9 cellular contexts compared by ENCODE assay signal in genomic region chr17:50865060-50865867, GRCh38. TPM values are rescaled to one million over a fixed set of nuclear protein-coding genes. Genes with fewer than 3 reads are reported as not detected.
DNase-seq lines count a peak whose midpoint lies in the region; ATAC-seq and TF ChIP-seq lines count a peak whose summit lies in the region.
"Had no signal": no experiment of that assay in that cellular context is flagged by ENCODE, and none has a peak within 500 bp of the region (broad histone marks: within the 10 kb centered on the region; RNA-seq: fewer than 3 reads in every experiment).

No MANE protein-coding gene starts in this region.

- peak overlapping the region; percentile 98 for H3K4me3 Mint-ChIP-seq in CD4-positive, alpha-beta T cell
- peak overlapping the region; percentile 99 for H3K4me3 Mint-ChIP-seq in activated naive CD8-positive, alpha-beta T cell treated with anti-CD3 and anti-CD28 coated beads, Interleukin-2, amount 10 ng/mL, durations not matched to agents 7 days and 5 days

- H3K9me3 ChIP-seq in CD4-positive, alpha-beta T cell (ENCODE audit: control insufficient read depth, low read length), result no peaks in the 10 kb centered on the region
- H3K9me3 ChIP-seq in HUES64 (ENCODE audit: insufficient read depth, low read depth, low read length), result no peaks in the 10 kb centered on the region
- no peaks in the 10 kb centered on the region for H3K9me3 ChIP-seq in heart left ventricle
- H3K9me3 ChIP-seq in parathyroid adenoma (ENCODE audit: control insufficient read depth, low read length), result no peaks in the 10 kb centered on the region
- no peaks in the 10 kb centered on the region for H3K9me3 ChIP-seq in aorta (ENCODE audit: control insufficient read depth, low read length)

- peaks cover 59% of the 10 kb centered on the region for H3K36me3 Mint-ChIP-seq in CD4-positive, alpha-beta T cell (ENCODE audit: low read depth)
- H3K36me3 Mint-ChIP-seq in activated naive CD8-positive, alpha-beta T cell treated with anti-CD3 and anti-CD28 coated beads, Interleukin-2, amount 10 ng/mL, durations not matched to agents 7 days and 5 days, result peaks cover 21% of the 10 kb centered on the region

- peaks cover 14% of the 10 kb centered on the region; the same call in 1 of the 2 replicates for H3K4me1 ChIP-seq in HUES64 (ENCODE audit: insufficient read depth, low read length)
- peaks cover 2 to 53% (median 38%) of the 10 kb centered on the region in 12 donors for H3K4me1 ChIP-seq in heart left ventricle
- H3K4me1 ChIP-seq in parathyroid adenoma, result peaks cover 18% of the 10 kb centered on the region
- peaks cover 0 to 4% of the 10 kb centered on the region in 2 donors for H3K4me1 ChIP-seq in aorta (ENCODE audit: control insufficient read depth in 1 of 2, insufficient read depth in 2 of 2, low read length in 2 of 2)

- H3K27ac Mint-ChIP-seq in CD4-positive, alpha-beta T cell, result peak overlapping the region; percentile 97
- peak overlapping the region; percentile 99 for H3K27ac Mint-ChIP-seq in activated naive CD8-positive, alpha-beta T cell treated with anti-CD3 and anti-CD28 coated beads, Interleukin-2, amount 10 ng/mL, durations not matched to agents 7 days and 5 days

- peak overlapping the region; percentile 84 for H3K4me2 ChIP-seq in parathyroid adenoma (ENCODE audit: low read length)

- ATAC-seq in CD4-positive, alpha-beta T cell (ENCODE audit: poor library complexity), result peak; percentile 13
- ATAC-seq in GM21367 (IDR thresholded peaks at IDR 0.05; ENCODE audit: unreplicated experiment) (peak; percentile 15), heart left ventricle (peak in 3 of 4 donors; percentile 5 to 9 (median 8)), aorta (ENCODE audit: low FRiP score) (no peak)
- peak; percentile 3 for ATAC-seq in activated naive CD8-positive, alpha-beta T cell treated with anti-CD3 and anti-CD28 coated beads, Interleukin-2, amount 10 ng/mL, durations not matched to agents 7 days and 5 days (ENCODE audit: low read depth)

- POLR2A ChIA-PET in CD4-positive, alpha-beta T cell (lab: Charles Lee), result interaction anchor here (0.7 to 8.2 kb wide), 29 partner anchors 9 to 519 kb away, joined by 3 to 278 read pairs (median 15); partner anchors contain the start of genes ANKRD40, LUC7L3, NME1 and NME2
- POLR2A ChIA-PET in activated naive CD8-positive, alpha-beta T cell treated with anti-CD3 and anti-CD28 coated beads, Interleukin-2, amount 10 ng/mL, durations not matched to agents 7 days and 5 days (lab: Charles Lee), result interaction anchor here (0.5 to 4.8 kb wide), 37 partner anchors 9 to 523 kb away, joined by 3 to 247 read pairs (median 10); partner anchors contain the start of genes LRRC59, LUC7L3, MBTD1 and NME1

- peak overlapping the region; percentile 92 for H3K27ac ChIP-seq in CD4-positive, alpha-beta T cell (ENCODE audit: low read depth, low read length)
- H3K27ac ChIP-seq in HUES64 (ENCODE audit: low read depth, low read length), result peak overlapping the region; percentile 91
- peak overlapping the region; percentile 92 to 100 (median 99) for H3K27ac ChIP-seq in heart left ventricle
- H3K27ac ChIP-seq in parathyroid adenoma, result peak overlapping the region; percentile 94
- H3K27ac ChIP-seq in aorta (ENCODE audit: low read depth in 1 of 2, low read length in 2 of 2), result peak overlapping the region; percentile 98

- H3K36me3 ChIP-seq in HUES64 (ENCODE audit: insufficient read depth, low read length), result peaks cover 25% of the 10 kb centered on the region
- peaks cover 0 to 32% (median 30%) of the 10 kb centered on the region in 9 donors for H3K36me3 ChIP-seq in heart left ventricle
- H3K36me3 ChIP-seq in parathyroid adenoma (ENCODE audit: control insufficient read depth, insufficient read depth, low read length), result no peaks in the 10 kb centered on the region
- H3K36me3 ChIP-seq in aorta (ENCODE audit: control insufficient read depth in 1 of 2, insufficient read depth in 2 of 2, low read length in 1 of 2), result peaks cover 0 to 2% of the 10 kb centered on the region in 2 donors

- peak; percentile 22 to 53 (median 49) for DNase-seq in CD4-positive, alpha-beta T cell
- DNase-seq in activated naive CD8-positive, alpha-beta T cell treated with anti-CD3 and anti-CD28 coated beads, Interleukin-2, amount 10 ng/mL, durations not matched to agents 7 days and 5 days, result peak; percentile 69
- DNase-seq in heart left ventricle (peak; percentile 58 to 83 (median 75)), aorta (peak; percentile 67 to 84)

- H3K9me3 Mint-ChIP-seq in CD4-positive, alpha-beta T cell, result no peaks in the 10 kb centered on the region
- no peaks in the 10 kb centered on the region for H3K9me3 Mint-ChIP-seq in activated naive CD8-positive, alpha-beta T cell treated with anti-CD3 and anti-CD28 coated beads, Interleukin-2, amount 10 ng/mL, durations not matched to agents 7 days and 5 days

- under 1% methylated on average over 49 of the region's 50 CpGs for WGBS in HUES64
- 0 to 1% (median 0%) methylated on average over 21 to 50 of the region's 50 CpGs for WGBS in heart left ventricle, 4 donors
- 0 to 1% methylated on average over 29 to 50 of the region's 50 CpGs for WGBS in aorta, 2 donors

- H3K27me3 ChIP-seq in CD4-positive, alpha-beta T cell (ENCODE audit: control insufficient read depth, insufficient read depth, low read length), result no peaks in the 10 kb centered on the region
- no peaks in the 10 kb centered on the region for H3K27me3 ChIP-seq in HUES64 (ENCODE audit: insufficient read depth, low read length)
- no peaks in the 10 kb centered on the region for H3K27me3 ChIP-seq in heart left ventricle
- no peaks in the 10 kb centered on the region for H3K27me3 ChIP-seq in parathyroid adenoma (ENCODE audit: control insufficient read depth, insufficient read depth, low read length)
- peaks cover 0 to 2% of the 10 kb centered on the region in 2 donors for H3K27me3 ChIP-seq in aorta (ENCODE audit: control insufficient read depth in 1 of 2, insufficient read depth in 2 of 2, low read length in 1 of 2)

- H3K4me3 ChIP-seq in HUES64 (ENCODE audit: low read length) (peak overlapping the region; percentile 88), heart left ventricle (peak overlapping the region; percentile 75 to 97 (median 88)), parathyroid adenoma (ENCODE audit: low read depth, low read length) (peak overlapping the region; percentile 100), aorta (ENCODE audit: low read length in 2 of 2) (peak overlapping the region; percentile 93 to 100)

- TF ChIP-seq CTCF in CD4-positive, alpha-beta T cell (IDR thresholded peaks at IDR 0.05), result no peak
- TF ChIP-seq CTCF in heart left ventricle (IDR thresholded peaks at IDR 0.05) (no peak), parathyroid adenoma (IDR thresholded peaks at IDR 0.05) (no peak)

- H3K9ac ChIP-seq in HUES64 (ENCODE audit: low read depth, low read length), result peak overlapping the region; percentile 76
- H3K9ac ChIP-seq in parathyroid adenoma, result peak overlapping the region; percentile 96

- no peak overlapping the region for H2AFZ ChIP-seq in parathyroid adenoma

- peaks cover 70% of the 10 kb centered on the region for H3K4me1 Mint-ChIP-seq in CD4-positive, alpha-beta T cell (ENCODE audit: low read depth)
- peaks cover 34% of the 10 kb centered on the region for H3K4me1 Mint-ChIP-seq in activated naive CD8-positive, alpha-beta T cell treated with anti-CD3 and anti-CD28 coated beads, Interleukin-2, amount 10 ng/mL, durations not matched to agents 7 days and 5 days

- intact Hi-C loops in CD4-positive, alpha-beta T cell (cut with DNase I, micrococcal nuclease), result loop anchor here (1.0 to 10.0 kb wide), 4 partner anchors 13 to 390 kb away; no protein-coding TSS in a partner anchor
- intact Hi-C loops in heart left ventricle (cut with DNase I), result loop anchor here (1.0 to 10.0 kb wide), 11 partner anchors 42 to 300 kb away; partner anchors contain the start of genes NME2 (in 2 of the 10) and SPAG9 (in 1 of the 10)
- intact Hi-C loops in aorta (cut with DNase I), result loop anchor here (2.0 to 5.0 kb wide), 2 partner anchors 37 to 86 kb away; no protein-coding TSS in a partner anchor

- TF ChIP-seq POLR2A in Raji (IDR thresholded peaks at IDR 0.05; ENCODE audit: insufficient read depth, low read depth, low read length) (0 out of 2 replicates have a peak, but pooled peaks have one; percentile 28), heart left ventricle (IDR thresholded peaks at IDR 0.05) (no peak)

- CTCF ChIA-PET in CD4-positive, alpha-beta T cell (lab: Charles Lee), result interaction anchor here (1.0 to 6.8 kb wide), 4 partner anchors 13 to 92 kb away, joined by 4 to 45 read pairs (median 6); no protein-coding TSS in a partner anchor

- peaks cover 34% of the 10 kb centered on the region for H3K79me2 ChIP-seq in parathyroid adenoma

- H3K27me3 Mint-ChIP-seq in CD4-positive, alpha-beta T cell, result peaks cover 5% of the 10 kb centered on the region
- peaks cover 12% of the 10 kb centered on the region for H3K27me3 Mint-ChIP-seq in activated naive CD8-positive, alpha-beta T cell treated with anti-CD3 and anti-CD28 coated beads, Interleukin-2, amount 10 ng/mL, durations not matched to agents 7 days and 5 days

RNA-seq across cellular contexts. Expression of gene TOB1, which starts 0.9 kb away (rescaled TPM):
- total RNA-seq in CD4-positive, alpha-beta T cell, result 100 to 1,000 TPM; 419 to 449 TPM
- polyA plus RNA-seq in HUES64 (2013, experiment 1 of 2), result 16.8 TPM
- 18.9 TPM for polyA plus RNA-seq in HUES64 (2013, experiment 2 of 2)
- 10 to 100 TPM; 54.9 to 56.6 TPM for total RNA-seq in activated naive CD8-positive, alpha-beta T cell treated with anti-CD3 and anti-CD28 coated beads, Interleukin-2, amount 10 ng/mL, durations not matched to agents 7 days and 5 days
- total RNA-seq in heart left ventricle (100 to 1,000 TPM in 4 of 9 donors, 10 to 100 TPM in 5; 38.3 to 136 (median 88.7) TPM), aorta (10 to 100 TPM; 42.0 to 55.2 TPM)
- polyA plus RNA-seq in heart left ventricle (10 to 100 TPM; 22.2 to 34.2 TPM), aorta (10 to 100 TPM; 24.0 to 39.8 TPM)

RNA-seq across cellular contexts. Expression of gene WFIKKN2, which starts 29.9 kb away (rescaled TPM):
- not detected for total RNA-seq in CD4-positive, alpha-beta T cell
- polyA plus RNA-seq in HUES64 (2013, experiment 1 of 2), result 0.10 TPM
- 0.06 TPM for polyA plus RNA-seq in HUES64 (2013, experiment 2 of 2)
- total RNA-seq in activated naive CD8-positive, alpha-beta T cell treated with anti-CD3 and anti-CD28 coated beads, Interleukin-2, amount 10 ng/mL, durations not matched to agents 7 days and 5 days, result not detected
- total RNA-seq in heart left ventricle (under 1 TPM in 7 of 9 donors, not detected in 2; 0.12 to 0.75 (median 0.29) TPM), aorta (under 1 TPM in 1 of 2 donors, not detected in 1; 0.48 TPM)
- polyA plus RNA-seq in heart left ventricle (under 1 TPM; 0.08 to 0.23 TPM), aorta (not detected)
- total RNA-seq: T-helper 1 cell treated with Interleukin-12 subunit alpha and Interleukin-12 subunit beta and Interleukin-4 antibody, amounts not matched to agents 30 ng/mL and 1 ng/mL, for 36 hours had no signal
